Comparison of ENCODE assay signal across 33 cellular contexts in the genomic region with DNA sequence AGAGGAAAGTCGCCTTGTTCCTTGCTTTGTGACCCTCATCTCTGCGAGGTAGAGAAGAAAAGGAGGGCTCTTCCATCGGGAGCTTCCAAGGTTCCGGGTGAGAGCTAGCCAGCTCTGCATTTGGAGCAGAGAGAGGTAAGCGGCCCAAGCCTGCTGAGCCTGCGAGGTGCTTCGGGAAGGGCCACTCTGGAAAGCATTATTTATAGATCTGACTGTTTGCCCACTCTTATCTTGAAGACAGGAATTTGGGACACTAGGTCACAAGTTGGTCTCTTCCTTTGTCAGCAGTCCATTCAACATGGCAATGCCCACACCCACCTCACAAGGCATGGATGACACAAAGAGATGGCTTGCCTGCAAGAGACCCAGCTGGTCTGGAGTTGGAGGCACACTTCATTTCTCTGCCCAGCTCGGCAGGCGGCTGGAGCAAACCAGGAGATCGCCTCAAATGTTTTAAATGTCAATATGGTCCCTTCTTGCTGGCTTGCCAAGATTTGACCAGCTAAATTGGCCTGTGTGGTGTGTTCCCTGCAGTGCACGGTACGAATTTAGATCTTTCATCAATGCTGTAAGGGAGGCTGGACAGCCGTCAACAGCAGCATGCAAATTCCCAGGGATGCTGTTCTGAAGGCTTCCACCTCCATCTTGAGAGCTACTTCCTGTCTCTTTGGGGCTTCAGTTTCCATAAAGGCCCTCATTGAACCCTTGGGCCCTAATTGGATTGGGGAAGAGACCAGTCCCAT. TPM values are rescaled to one million over a fixed set of nuclear protein-coding genes. Genes with fewer than 3 reads are reported as not detected.
"Had no signal": no experiment of that assay in that cellular context is flagged by ENCODE, and none has a peak within 500 bp of the region (broad histone marks: within the 10 kb centered on the region; RNA-seq: fewer than 3 reads in every experiment).

No MANE protein-coding gene starts in this region.

- H3K36me3 ChIP-seq: brain microvascular endothelial cell, Peyer's patch had no signal

- H3K9me3 Mint-ChIP-seq: activated CD4-positive, alpha-beta T cell treated with anti-CD3 and anti-CD28 coated beads, Interleukin-2, amount 10 ng/mL, durations not matched to agents 24 days and 14 days; activated CD8-positive, alpha-beta T cell treated with anti-CD3 and anti-CD28 coated beads for 36 hours; activated naive CD8-positive, alpha-beta T cell treated with anti-CD3 and anti-CD28 coated beads for 36 hours; activated T-cell treated with anti-CD3 and anti-CD28 coated beads, Interleukin-2, amount 50 U/mL, for 72 hours; activated T-helper 17 cell treated with anti-CD3 and anti-CD28 coated beads, Interleukin-2, amount 50 U/mL, for 72 hours had no signal

- H3K4me3 ChIP-seq: Peyer's patch had no signal

- DNase-seq: activated CD4-positive, alpha-beta T cell treated with anti-CD3 and anti-CD28 coated beads, Interleukin-2, amount 10 ng/mL, durations not matched to agents 24 days and 14 days; activated CD4-positive, alpha-beta T cell treated with anti-CD3 and anti-CD28 coated beads, Interleukin-2, amount 50 U/mL, for 4 hours; activated CD8-positive, alpha-beta T cell treated with anti-CD3 and anti-CD28 coated beads for 36 hours; activated effector memory CD4-positive, alpha-beta T cell treated with anti-CD3 and anti-CD28 coated beads, Interleukin-2, amount 50 U/mL, for 16 hours; activated naive CD4-positive, alpha-beta T cell; activated naive CD4-positive, alpha-beta T cell treated with anti-CD3 and anti-CD28 coated beads, Interleukin-2, amount 50 U/mL, for 16 hours; activated naive CD8-positive, alpha-beta T cell treated with anti-CD3 and anti-CD28 coated beads for 36 hours; activated T-cell treated with anti-CD3 and anti-CD28 coated beads, Interleukin-2, amount 50 U/mL, for 1 hour; activated T-cell treated with anti-CD3 and anti-CD28 coated beads, Interleukin-2, amount 50 U/mL, for 72 hours; amniotic stem cell; aorta; brain microvascular endothelial cell; MM.1S; MV-4-11; NCI-H1092 treated with DMSO at 0.1 percent for 48 hours; NCI-H1417; NCI-H146; NCI-H187; NCI-H2029 treated with DMSO at 0.1 percent for 48 hours; NCI-H2107; NCI-H2171; NCI-H510A; NCI-H526; NCI-H748 treated with DMSO at 0.1 percent for 48 hours; NK-92 treated with Interleukin-12 subunit alpha and Interleukin-12 subunit beta, amount 100 ng/mL, for 24 hours; PC-3; Peyer's patch; RPMI8226; SW 1271; T-helper 1 cell had no signal

- H3K4me2 ChIP-seq: KMS-11 had no signal

- H3K27ac Mint-ChIP-seq: activated CD4-positive, alpha-beta T cell treated with anti-CD3 and anti-CD28 coated beads, Interleukin-2, amount 10 ng/mL, durations not matched to agents 24 days and 14 days; activated CD8-positive, alpha-beta T cell treated with anti-CD3 and anti-CD28 coated beads for 36 hours; activated naive CD8-positive, alpha-beta T cell treated with anti-CD3 and anti-CD28 coated beads for 36 hours; activated T-cell treated with anti-CD3 and anti-CD28 coated beads, Interleukin-2, amount 50 U/mL, for 72 hours; activated T-helper 17 cell treated with anti-CD3 and anti-CD28 coated beads, Interleukin-2, amount 50 U/mL, for 72 hours had no signal

- H3K27ac ChIP-seq: brain microvascular endothelial cell, KMS-11, Peyer's patch had no signal

- FAIRE-seq: TTC549 had no signal

- ATAC-seq: activated CD8-positive, alpha-beta T cell treated with anti-CD3 and anti-CD28 coated beads for 36 hours; activated T-cell treated with anti-CD3 and anti-CD28 coated beads, Interleukin-2, amount 50 U/mL, for 72 hours; activated T-helper 17 cell treated with anti-CD3 and anti-CD28 coated beads, Interleukin-2, amount 50 U/mL, for 72 hours; PC-3 had no signal

- H3K36me3 Mint-ChIP-seq: activated naive CD8-positive, alpha-beta T cell treated with anti-CD3 and anti-CD28 coated beads for 36 hours had no signal

- H3K9ac ChIP-seq: KMS-11 had no signal

- H3K4me3 Mint-ChIP-seq: activated CD4-positive, alpha-beta T cell treated with anti-CD3 and anti-CD28 coated beads, Interleukin-2, amount 10 ng/mL, durations not matched to agents 24 days and 14 days; activated CD8-positive, alpha-beta T cell treated with anti-CD3 and anti-CD28 coated beads for 36 hours; activated naive CD8-positive, alpha-beta T cell treated with anti-CD3 and anti-CD28 coated beads for 36 hours; activated T-cell treated with anti-CD3 and anti-CD28 coated beads, Interleukin-2, amount 50 U/mL, for 72 hours; activated T-helper 17 cell treated with anti-CD3 and anti-CD28 coated beads, Interleukin-2, amount 50 U/mL, for 72 hours had no signal

- H3K4me1 Mint-ChIP-seq: activated CD4-positive, alpha-beta T cell treated with anti-CD3 and anti-CD28 coated beads, Interleukin-2, amount 10 ng/mL, durations not matched to agents 24 days and 14 days; activated naive CD8-positive, alpha-beta T cell treated with anti-CD3 and anti-CD28 coated beads for 36 hours; activated T-helper 17 cell treated with anti-CD3 and anti-CD28 coated beads, Interleukin-2, amount 50 U/mL, for 72 hours had no signal

- H3K9me3 ChIP-seq: Peyer's patch had no signal

RNA-seq across cellular contexts. Expression of a gene that starts 41.8 kb away (rescaled TPM):
- polyA plus RNA-seq: aorta had no signal
